1 cellular context compared by ENCODE assay signal in the genomic region with DNA sequence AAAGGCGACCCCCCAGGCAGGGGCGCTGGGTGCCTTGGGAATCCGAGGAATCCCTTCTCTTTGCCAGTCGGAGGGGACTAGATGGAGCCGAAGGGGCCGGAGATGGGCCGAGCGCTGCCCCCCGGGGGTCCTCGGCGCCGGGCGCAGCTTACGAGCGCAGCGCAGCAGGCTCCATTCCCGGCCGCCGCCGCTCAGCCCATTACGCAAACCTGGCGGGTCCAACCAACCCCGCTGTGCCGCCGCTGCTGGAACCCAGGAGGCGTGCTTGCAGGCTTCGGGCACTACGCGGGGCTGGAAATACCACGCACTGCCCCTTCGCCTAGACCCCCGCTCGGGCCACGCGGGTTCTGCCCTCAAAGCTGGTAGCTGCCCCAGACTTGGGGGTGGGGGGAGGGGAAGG.
TF ChIP-seq lines count a peak whose summit lies in the region.
"Not testable (repeated sequence)": the region's sequence is repeated elsewhere in the genome, so short reads cannot be mapped to it uniquely, and the experiment has no call there.

No MANE protein-coding gene starts in this region.

TF ChIP-seq in HepG2, 621 proteins besides CTCF, POLR2A, EP300 and RAD21 (continued from another document):
- peak; percentile 28 for TF ChIP-seq ARID5B (CRISPR knock-in tag; IDR thresholded peaks at IDR 0.05)
- peak; percentile 78; the same call in 1 of the 2 replicates for TF ChIP-seq ZNF800 (CRISPR knock-in tag; IDR thresholded peaks at IDR 0.05)
- TF ChIP-seq HMGXB4 (CRISPR knock-in tag; IDR thresholded peaks at IDR 0.05; ENCODE audit: borderline replicate concordance in 1 of 2, low read depth in 1 of 2), result 0 out of 4 replicates have a peak, but pooled peaks of 1 of the 2 experiments have one; percentile 26
- not testable (repeated sequence) for TF ChIP-seq SOX13 (IDR thresholded peaks at IDR 0.05)
- 0 out of 4 replicates have a peak, but pooled peaks of 1 of the 2 experiments have one; percentile 10 for TF ChIP-seq SOX13 (CRISPR knock-in tag; conservative IDR thresholded peaks at IDR 0.05 in 1 of 2, IDR thresholded peaks at IDR 0.05 in 1 of 2)
- TF ChIP-seq ZBTB7B (CRISPR knock-in tag; IDR thresholded peaks at IDR 0.05), result peak; percentile 59; the same call in 1 of the 2 replicates
- TF ChIP-seq HOXA3 (CRISPR knock-in tag; IDR thresholded peaks at IDR 0.05), result peak; percentile 53; the same call in 1 of the 2 replicates
- TF ChIP-seq GABPB1 (CRISPR knock-in tag; IDR thresholded peaks at IDR 0.05), result peak; percentile 63; the same call in 1 of the 2 replicates
- TF ChIP-seq PHF8 (CRISPR knock-in tag; IDR thresholded peaks at IDR 0.05), result peak; percentile 43
- TF ChIP-seq KMT2A (CRISPR knock-in tag; IDR thresholded peaks at IDR 0.05), result 0 out of 2 replicates have a peak, but pooled peaks have one; percentile 29
- TF ChIP-seq, protein P1, sequence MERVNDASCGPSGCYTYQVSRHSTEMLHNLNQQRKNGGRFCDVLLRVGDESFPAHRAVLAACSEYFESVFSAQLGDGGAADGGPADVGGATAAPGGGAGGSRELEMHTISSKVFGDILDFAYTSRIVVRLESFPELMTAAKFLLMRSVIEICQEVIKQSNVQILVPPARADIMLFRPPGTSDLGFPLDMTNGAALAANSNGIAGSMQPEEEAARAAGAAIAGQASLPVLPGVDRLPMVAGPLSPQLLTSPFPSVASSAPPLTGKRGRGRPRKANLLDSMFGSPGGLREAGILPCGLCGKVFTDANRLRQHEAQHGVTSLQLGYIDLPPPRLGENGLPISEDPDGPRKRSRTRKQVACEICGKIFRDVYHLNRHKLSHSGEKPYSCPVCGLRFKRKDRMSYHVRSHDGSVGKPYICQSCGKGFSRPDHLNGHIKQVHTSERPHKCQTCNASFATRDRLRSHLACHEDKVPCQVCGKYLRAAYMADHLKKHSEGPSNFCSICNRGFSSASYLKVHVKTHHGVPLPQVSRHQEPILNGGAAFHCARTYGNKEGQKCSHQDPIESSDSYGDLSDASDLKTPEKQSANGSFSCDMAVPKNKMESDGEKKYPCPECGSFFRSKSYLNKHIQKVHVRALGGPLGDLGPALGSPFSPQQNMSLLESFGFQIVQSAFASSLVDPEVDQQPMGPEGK (CRISPR knock-in tag; IDR thresholded peaks at IDR 0.05), result peak; percentile 69
- TF ChIP-seq YEATS4 (CRISPR knock-in tag; IDR thresholded peaks at IDR 0.05; ENCODE audit: borderline replicate concordance), result peak; percentile 35; the same call in 1 of the 2 replicates
- TF ChIP-seq MYC (CRISPR knock-in tag; IDR thresholded peaks at IDR 0.05; ENCODE audit: borderline replicate concordance), result peak; percentile 26; the same call in 1 of the 2 replicates
